In genomic region chr22:49934891-49935557, GRCh38 we compare ENCODE assay signal across 2 cellular contexts.
TF ChIP-seq lines count a peak whose summit lies in the region.

No MANE protein-coding gene starts in this region.

TF ChIP-seq in HEK293, 187 proteins besides CTCF, POLR2A, EP300 and RAD21:
- TF ChIP-seq TSHZ1 (tag by site-specific recombination; IDR thresholded peaks at IDR 0.05; ENCODE audit: borderline replicate concordance), result no peak
- TF ChIP-seq ZNF155 (tag by site-specific recombination; IDR thresholded peaks at IDR 0.05), result no peak
- TF ChIP-seq GLIS2 (tag by site-specific recombination; IDR thresholded peaks at IDR 0.05), result 0 out of 2 replicates have a peak, but pooled peaks have one; percentile 1
- no peak for TF ChIP-seq ZNF169 (tag by site-specific recombination; IDR thresholded peaks at IDR 0.05)
- no peak for TF ChIP-seq ZNF37A (tag by site-specific recombination; IDR thresholded peaks at IDR 0.05)
- 0 out of 2 replicates have a peak, but pooled peaks have one; percentile 15 for TF ChIP-seq ZFHX2 (tag by site-specific recombination; conservative IDR thresholded peaks at IDR 0.05)
- no peak for TF ChIP-seq ZNF449 (tag by site-specific recombination; IDR thresholded peaks at IDR 0.05)
- TF ChIP-seq SCRT1 (tag by site-specific recombination; IDR thresholded peaks at IDR 0.05; ENCODE audit: borderline replicate concordance), result no peak
- no peak for TF ChIP-seq ZBTB10 (tag by site-specific recombination; IDR thresholded peaks at IDR 0.05)
- TF ChIP-seq ZNF423 (tag by site-specific recombination; IDR thresholded peaks at IDR 0.05), result no peak
- no peak for TF ChIP-seq ZFP41 (tag by site-specific recombination; IDR thresholded peaks at IDR 0.05; ENCODE audit: borderline replicate concordance)
- TF ChIP-seq PRDM4 (tag by site-specific recombination; IDR thresholded peaks at IDR 0.05), result no peak
- no peak for TF ChIP-seq KLF17 (tag by site-specific recombination; IDR thresholded peaks at IDR 0.05)
- TF ChIP-seq ZNF624 (tag by site-specific recombination; IDR thresholded peaks at IDR 0.05), result no peak
- no peak for TF ChIP-seq YY1 (tag by site-specific recombination; IDR thresholded peaks at IDR 0.05)
TF ChIP-seq in HEK293: peak in this region for 2.

TF ChIP-seq in GM12878, 131 proteins besides CTCF, POLR2A, EP300 and RAD21:
- TF ChIP-seq NRF1 (conservative IDR thresholded peaks at IDR 0.05; ENCODE audit: low read depth, low read length) (no peak), RB1 (IDR thresholded peaks at IDR 0.05; ENCODE audit: borderline replicate concordance) (no peak), CHD4 (IDR thresholded peaks at IDR 0.05) (no peak), IKZF2 (IDR thresholded peaks at IDR 0.05) (no peak), MEF2B (IDR thresholded peaks at IDR 0.05; ENCODE audit: partially characterized antibody, poor library complexity, severe bottlenecking) (peak; percentile 29), EGR1 (IDR thresholded peaks at IDR 0.05; ENCODE audit: borderline replicate concordance in 1 of 2, low read depth in 2 of 2, low read length in 2 of 2) (peak in 1 of 2 experiments; percentile 91; a peak in 2 of 3 replicates), SMARCA5 (IDR thresholded peaks at IDR 0.05) (peak; percentile 50; the same call in 1 of the 2 replicates), DPF2 (IDR thresholded peaks at IDR 0.05) (peak; percentile 18; the same call in 1 of the 2 replicates), TCF12 (IDR thresholded peaks at IDR 0.05; ENCODE audit: low read depth, low read length) (peak; percentile 46), MLLT1 (IDR thresholded peaks at IDR 0.05) (0 out of 2 replicates have a peak, but pooled peaks have one; percentile 34), IKZF1 (conservative IDR thresholded peaks at IDR 0.05) (0 out of 2 replicates have a peak, but pooled peaks have one; percentile 22), GATAD2B (conservative IDR thresholded peaks at IDR 0.05; ENCODE audit: low read depth) (peak; percentile 59), E2F4 (IDR thresholded peaks at IDR 0.05; ENCODE audit: low read depth, low read length) (no peak), CREB1 (IDR thresholded peaks at IDR 0.05; ENCODE audit: low read depth) (peak; percentile 52; the same call in 1 of the 2 replicates), CBX3 (IDR thresholded peaks at IDR 0.05; ENCODE audit: borderline replicate concordance, low read depth) (no peak)
